ENCODE assay signal across 1 cellular context in the genomic region with DNA sequence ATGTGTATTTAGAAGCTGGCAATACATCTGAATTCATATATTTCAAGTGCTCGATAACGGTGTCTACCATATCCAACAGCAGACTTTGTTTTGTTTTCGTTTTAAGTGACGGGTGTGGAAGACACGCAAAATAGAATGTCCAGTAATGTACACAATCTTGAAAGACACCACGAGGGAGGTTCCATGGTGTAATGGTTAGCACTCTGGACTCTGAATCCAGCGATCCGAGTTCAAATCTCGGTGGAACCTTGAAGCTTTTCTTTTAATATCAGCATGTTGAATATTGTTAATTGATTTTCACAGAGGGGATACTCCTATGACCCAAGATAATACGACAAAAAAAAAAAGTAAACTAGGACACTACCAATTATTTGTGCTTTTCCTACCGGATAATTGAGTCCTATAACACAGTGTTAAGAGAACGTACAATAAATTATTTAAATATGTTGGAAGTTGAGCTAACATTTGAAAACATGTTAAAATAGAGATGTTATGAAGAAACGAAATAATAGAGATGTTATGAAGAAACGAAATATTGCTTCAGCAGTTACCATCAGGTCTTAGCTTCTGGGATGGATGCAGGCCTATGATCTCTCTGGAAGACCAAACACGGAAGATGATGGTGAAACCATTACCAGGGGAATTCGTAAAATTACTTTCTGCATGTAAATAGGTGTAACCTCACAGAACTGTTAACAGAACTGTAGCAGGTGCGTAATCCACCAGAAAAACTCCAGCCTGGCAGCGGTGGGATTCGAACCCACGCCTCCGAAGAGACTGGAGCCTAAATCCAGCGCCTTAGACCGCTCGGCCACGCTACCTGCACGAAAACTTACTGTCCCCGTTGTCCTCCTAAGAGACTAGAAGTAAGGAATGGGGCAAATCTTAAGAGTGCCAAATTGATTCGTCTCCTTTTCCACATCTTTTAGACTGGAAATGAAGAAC.
TF ChIP-seq lines count a peak whose summit lies in the region.

No MANE protein-coding gene starts in this region.

TF ChIP-seq in K562, 482 proteins besides CTCF, POLR2A, EP300 and RAD21 (continued from another document and continues in another):
- TF ChIP-seq TSHZ1 (CRISPR knock-in tag; IDR thresholded peaks at IDR 0.05) (no peak), USF1 (CRISPR knock-in tag; IDR thresholded peaks at IDR 0.05) (no peak), ZBTB17 (CRISPR knock-in tag; IDR thresholded peaks at IDR 0.05) (no peak), MTF1 (CRISPR knock-in tag; IDR thresholded peaks at IDR 0.05; ENCODE audit: borderline replicate concordance) (no peak), JUNB (CRISPR knock-in tag; conservative IDR thresholded peaks at IDR 0.05) (no peak), CBX3 (IDR thresholded peaks at IDR 0.05; ENCODE audit: borderline replicate concordance in 1 of 2, low read length in 2 of 2) (no peak), NFIC (IDR thresholded peaks at IDR 0.05) (peak; percentile 66), HSF4 (CRISPR knock-in tag; IDR thresholded peaks at IDR 0.05; ENCODE audit: borderline replicate concordance) (no peak), C11orf30 (IDR thresholded peaks at IDR 0.05; ENCODE audit: low read depth) (no peak), MITF (IDR thresholded peaks at IDR 0.05) (no peak), TFAM (CRISPR knock-in tag; conservative IDR thresholded peaks at IDR 0.05) (no peak), GATAD2A (IDR thresholded peaks at IDR 0.05) (peak; percentile 64; the same call in 1 of the 2 replicates), FOXA3 (CRISPR knock-in tag; conservative IDR thresholded peaks at IDR 0.05 in 1 of 2, IDR thresholded peaks at IDR 0.05 in 1 of 2) (no peak), KAT8 (IDR thresholded peaks at IDR 0.05; ENCODE audit: low read depth) (no peak), PTTG1 (tag; IDR thresholded peaks at IDR 0.05; ENCODE audit: low read depth) (no peak), POLR2B (IDR thresholded peaks at IDR 0.05; ENCODE audit: low read depth, partially characterized antibody) (no peak), KDM5B (IDR thresholded peaks at IDR 0.05; ENCODE audit: insufficient replicate concordance, low read depth, low read length) (no peak), ZBTB5 (IDR thresholded peaks at IDR 0.05) (peak; percentile 63), TEAD2 (tag; IDR thresholded peaks at IDR 0.05) (no peak), POLR3G (IDR thresholded peaks at IDR 0.05; ENCODE audit: extremely low read depth, insufficient read length, insufficient replicate concordance) (peak; percentile 19), CGGBP1 (CRISPR knock-in tag; IDR thresholded peaks at IDR 0.05) (no peak), ZNF780A (CRISPR knock-in tag; IDR thresholded peaks at IDR 0.05) (no peak)
- TF ChIP-seq, protein P1, sequence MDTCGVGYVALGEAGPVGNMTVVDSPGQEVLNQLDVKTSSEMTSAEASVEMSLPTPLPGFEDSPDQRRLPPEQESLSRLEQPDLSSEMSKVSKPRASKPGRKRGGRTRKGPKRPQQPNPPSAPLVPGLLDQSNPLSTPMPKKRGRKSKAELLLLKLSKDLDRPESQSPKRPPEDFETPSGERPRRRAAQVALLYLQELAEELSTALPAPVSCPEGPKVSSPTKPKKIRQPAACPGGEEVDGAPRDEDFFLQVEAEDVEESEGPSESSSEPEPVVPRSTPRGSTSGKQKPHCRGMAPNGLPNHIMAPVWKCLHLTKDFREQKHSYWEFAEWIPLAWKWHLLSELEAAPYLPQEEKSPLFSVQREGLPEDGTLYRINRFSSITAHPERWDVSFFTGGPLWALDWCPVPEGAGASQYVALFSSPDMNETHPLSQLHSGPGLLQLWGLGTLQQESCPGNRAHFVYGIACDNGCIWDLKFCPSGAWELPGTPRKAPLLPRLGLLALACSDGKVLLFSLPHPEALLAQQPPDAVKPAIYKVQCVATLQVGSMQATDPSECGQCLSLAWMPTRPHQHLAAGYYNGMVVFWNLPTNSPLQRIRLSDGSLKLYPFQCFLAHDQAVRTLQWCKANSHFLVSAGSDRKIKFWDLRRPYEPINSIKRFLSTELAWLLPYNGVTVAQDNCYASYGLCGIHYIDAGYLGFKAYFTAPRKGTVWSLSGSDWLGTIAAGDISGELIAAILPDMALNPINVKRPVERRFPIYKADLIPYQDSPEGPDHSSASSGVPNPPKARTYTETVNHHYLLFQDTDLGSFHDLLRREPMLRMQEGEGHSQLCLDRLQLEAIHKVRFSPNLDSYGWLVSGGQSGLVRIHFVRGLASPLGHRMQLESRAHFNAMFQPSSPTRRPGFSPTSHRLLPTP (IDR thresholded peaks at IDR 0.05; ENCODE audit: borderline replicate concordance, extremely low read depth, insufficient read length), result peak; percentile 95
- TF ChIP-seq, protein P2, sequence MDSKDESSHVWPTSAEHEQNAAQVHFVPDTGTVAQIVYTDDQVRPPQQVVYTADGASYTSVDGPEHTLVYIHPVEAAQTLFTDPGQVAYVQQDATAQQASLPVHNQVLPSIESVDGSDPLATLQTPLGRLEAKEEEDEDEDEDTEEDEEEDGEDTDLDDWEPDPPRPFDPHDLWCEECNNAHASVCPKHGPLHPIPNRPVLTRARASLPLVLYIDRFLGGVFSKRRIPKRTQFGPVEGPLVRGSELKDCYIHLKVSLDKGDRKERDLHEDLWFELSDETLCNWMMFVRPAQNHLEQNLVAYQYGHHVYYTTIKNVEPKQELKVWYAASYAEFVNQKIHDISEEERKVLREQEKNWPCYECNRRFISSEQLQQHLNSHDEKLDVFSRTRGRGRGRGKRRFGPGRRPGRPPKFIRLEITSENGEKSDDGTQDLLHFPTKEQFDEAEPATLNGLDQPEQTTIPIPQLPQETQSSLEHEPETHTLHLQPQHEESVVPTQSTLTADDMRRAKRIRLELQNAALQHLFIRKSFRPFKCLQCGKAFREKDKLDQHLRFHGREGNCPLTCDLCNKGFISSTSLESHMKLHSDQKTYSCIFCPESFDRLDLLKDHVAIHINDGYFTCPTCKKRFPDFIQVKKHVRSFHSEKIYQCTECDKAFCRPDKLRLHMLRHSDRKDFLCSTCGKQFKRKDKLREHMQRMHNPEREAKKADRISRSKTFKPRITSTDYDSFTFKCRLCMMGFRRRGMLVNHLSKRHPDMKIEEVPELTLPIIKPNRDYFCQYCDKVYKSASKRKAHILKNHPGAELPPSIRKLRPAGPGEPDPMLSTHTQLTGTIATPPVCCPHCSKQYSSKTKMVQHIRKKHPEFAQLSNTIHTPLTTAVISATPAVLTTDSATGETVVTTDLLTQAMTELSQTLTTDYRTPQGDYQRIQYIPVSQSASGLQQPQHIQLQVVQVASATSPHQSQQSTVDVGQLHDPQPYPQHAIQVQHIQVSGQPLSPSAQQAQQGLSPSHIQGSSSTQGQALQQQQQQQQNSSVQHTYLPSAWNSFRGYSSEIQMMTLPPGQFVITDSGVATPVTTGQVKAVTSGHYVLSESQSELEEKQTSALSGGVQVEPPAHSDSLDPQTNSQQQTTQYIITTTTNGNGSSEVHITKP (IDR thresholded peaks at IDR 0.05; ENCODE audit: partially characterized antibody), result no peak
- TF ChIP-seq, protein P3, sequence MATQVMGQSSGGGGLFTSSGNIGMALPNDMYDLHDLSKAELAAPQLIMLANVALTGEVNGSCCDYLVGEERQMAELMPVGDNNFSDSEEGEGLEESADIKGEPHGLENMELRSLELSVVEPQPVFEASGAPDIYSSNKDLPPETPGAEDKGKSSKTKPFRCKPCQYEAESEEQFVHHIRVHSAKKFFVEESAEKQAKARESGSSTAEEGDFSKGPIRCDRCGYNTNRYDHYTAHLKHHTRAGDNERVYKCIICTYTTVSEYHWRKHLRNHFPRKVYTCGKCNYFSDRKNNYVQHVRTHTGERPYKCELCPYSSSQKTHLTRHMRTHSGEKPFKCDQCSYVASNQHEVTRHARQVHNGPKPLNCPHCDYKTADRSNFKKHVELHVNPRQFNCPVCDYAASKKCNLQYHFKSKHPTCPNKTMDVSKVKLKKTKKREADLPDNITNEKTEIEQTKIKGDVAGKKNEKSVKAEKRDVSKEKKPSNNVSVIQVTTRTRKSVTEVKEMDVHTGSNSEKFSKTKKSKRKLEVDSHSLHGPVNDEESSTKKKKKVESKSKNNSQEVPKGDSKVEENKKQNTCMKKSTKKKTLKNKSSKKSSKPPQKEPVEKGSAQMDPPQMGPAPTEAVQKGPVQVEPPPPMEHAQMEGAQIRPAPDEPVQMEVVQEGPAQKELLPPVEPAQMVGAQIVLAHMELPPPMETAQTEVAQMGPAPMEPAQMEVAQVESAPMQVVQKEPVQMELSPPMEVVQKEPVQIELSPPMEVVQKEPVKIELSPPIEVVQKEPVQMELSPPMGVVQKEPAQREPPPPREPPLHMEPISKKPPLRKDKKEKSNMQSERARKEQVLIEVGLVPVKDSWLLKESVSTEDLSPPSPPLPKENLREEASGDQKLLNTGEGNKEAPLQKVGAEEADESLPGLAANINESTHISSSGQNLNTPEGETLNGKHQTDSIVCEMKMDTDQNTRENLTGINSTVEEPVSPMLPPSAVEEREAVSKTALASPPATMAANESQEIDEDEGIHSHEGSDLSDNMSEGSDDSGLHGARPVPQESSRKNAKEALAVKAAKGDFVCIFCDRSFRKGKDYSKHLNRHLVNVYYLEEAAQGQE (CRISPR knock-in tag; IDR thresholded peaks at IDR 0.05; ENCODE audit: low read depth), result no peak
